29 cellular contexts compared by ENCODE assay signal in genomic region chr6:14819001-14819400, GRCh38.
A peak's percentile ranks its signal among the peaks of the same experiment; 100 is the strongest.
DNase-seq lines count a peak whose midpoint lies in the region; ATAC-seq and TF ChIP-seq lines count a peak whose summit lies in the region.
"Had no signal": no experiment of that assay in that cellular context is flagged by ENCODE, and none has a peak within 500 bp of the region (broad histone marks: within the 10 kb centered on the region; RNA-seq: fewer than 3 reads in every experiment).

No MANE protein-coding gene starts in this region.

- TF ChIP-seq POLR2A in breast epithelium (IDR thresholded peaks at IDR 0.05): no peak

- H3K9me3 ChIP-seq in breast epithelium: no peaks in the 10 kb centered on the region
- H3K9me3 ChIP-seq: A549, ascending aorta, ovary, suprapubic skin had no signal

- CTCF ChIA-PET in MCF 10A (lab: Yijun Ruan, JAX): interaction anchor here (0.7 kb wide), 1 partner anchor 14 kb away, joined by 3 read pairs; no protein-coding TSS in a partner anchor

- H3K4me3 ChIP-seq in breast epithelium: no peak overlapping the region
- H3K4me3 ChIP-seq: A549, ascending aorta, cardiac muscle cell, ovary, suprapubic skin had no signal

- no peaks in the 10 kb centered on the region for H3K36me3 ChIP-seq in breast epithelium
- H3K36me3 ChIP-seq: ascending aorta, cardiac muscle cell, ovary, suprapubic skin had no signal

- no peaks in the 10 kb centered on the region for H3K27me3 Mint-ChIP-seq in MCF 10A (ENCODE audit: insufficient read depth, unreplicated experiment)
- no peaks in the 10 kb centered on the region for H3K27me3 Mint-ChIP-seq in activated naive CD8-positive, alpha-beta T cell treated with anti-CD3 and anti-CD28 coated beads, Interleukin-2, amount 50 U/mL, for 24 hours
- H3K27me3 Mint-ChIP-seq in naive B cell: peaks cover 0 to 2% (median 0%) of the 10 kb centered on the region in 3 donors
- peaks cover under 1% of the 10 kb centered on the region for H3K27me3 Mint-ChIP-seq in type B pancreatic cell
- H3K27me3 Mint-ChIP-seq: activated CD4-positive, alpha-beta memory T cell treated with anti-CD3 and anti-CD28 coated beads, Interleukin-2, amount 10 ng/mL, durations not matched to agents 7 days and 5 days; CD4-positive, alpha-beta T cell; memory B cell had no signal

- H3K4me1 Mint-ChIP-seq in MCF 10A (ENCODE audit: insufficient read depth, unreplicated experiment) (peaks cover 16% of the 10 kb centered on the region), naive B cell (peaks cover 7 to 20% (median 11%) of the 10 kb centered on the region in 3 donors), type B pancreatic cell (ENCODE audit: unreplicated experiment) (peaks cover 39% of the 10 kb centered on the region)
- H3K4me1 Mint-ChIP-seq in activated naive CD8-positive, alpha-beta T cell treated with anti-CD3 and anti-CD28 coated beads, Interleukin-2, amount 50 U/mL, for 24 hours: peaks cover 26% of the 10 kb centered on the region

- intact Hi-C loops in MCF 10A (cut with micrococcal nuclease): no loop called here
- intact Hi-C loops in breast epithelium (cut with DNase I; ENCODE audit: low total_unique reads): no loop called here

- no TSS peak for BruUV-seq in MCF 10A (replicated peaks; lab: Mats Ljungman, UMichigan)

- no peaks in the 10 kb centered on the region for H3K9me3 Mint-ChIP-seq in MCF 10A (ENCODE audit: unreplicated experiment)
- H3K9me3 Mint-ChIP-seq in activated naive CD8-positive, alpha-beta T cell treated with anti-CD3 and anti-CD28 coated beads, Interleukin-2, amount 50 U/mL, for 24 hours: peaks cover 5% of the 10 kb centered on the region
- H3K9me3 Mint-ChIP-seq in naive B cell: peaks cover 0 to 2% (median 0%) of the 10 kb centered on the region in 7 donors
- peaks cover 6% of the 10 kb centered on the region for H3K9me3 Mint-ChIP-seq in type B pancreatic cell
- H3K9me3 Mint-ChIP-seq: activated CD4-positive, alpha-beta memory T cell treated with anti-CD3 and anti-CD28 coated beads, Interleukin-2, amount 10 ng/mL, durations not matched to agents 7 days and 5 days; CD4-positive, alpha-beta T cell; HFFc6; memory B cell had no signal

- peak overlapping the region; percentile 7 for H3K27ac Mint-ChIP-seq in MCF 10A (ENCODE audit: low read depth, unreplicated experiment)
- H3K27ac Mint-ChIP-seq in activated naive CD8-positive, alpha-beta T cell treated with anti-CD3 and anti-CD28 coated beads, Interleukin-2, amount 50 U/mL, for 24 hours: peak overlapping the region; percentile 30
- H3K27ac Mint-ChIP-seq in naive B cell: peak overlapping the region in 4 of 6 donors; percentile 1 to 66 (median 24)
- peak overlapping the region; percentile 37 for H3K27ac Mint-ChIP-seq in type B pancreatic cell
- H3K27ac Mint-ChIP-seq: activated CD4-positive, alpha-beta memory T cell treated with anti-CD3 and anti-CD28 coated beads, Interleukin-2, amount 10 ng/mL, durations not matched to agents 7 days and 5 days; CD4-positive, alpha-beta T cell; HFFc6; memory B cell had no signal

- no peak overlapping the region for H3K4me3 Mint-ChIP-seq in MCF 10A (ENCODE audit: unreplicated experiment)
- no peak overlapping the region for H3K4me3 Mint-ChIP-seq in activated naive CD8-positive, alpha-beta T cell treated with anti-CD3 and anti-CD28 coated beads, Interleukin-2, amount 50 U/mL, for 24 hours
- no peak overlapping the region for H3K4me3 Mint-ChIP-seq in naive B cell
- no peak overlapping the region for H3K4me3 Mint-ChIP-seq in type B pancreatic cell
- H3K4me3 Mint-ChIP-seq: activated CD4-positive, alpha-beta memory T cell treated with anti-CD3 and anti-CD28 coated beads, Interleukin-2, amount 10 ng/mL, durations not matched to agents 7 days and 5 days; CD4-positive, alpha-beta T cell; HFFc6; immature natural killer cell; memory B cell had no signal

- DNase-seq in MCF 10A (ENCODE audit: unreplicated experiment) (peak; percentile 48), breast epithelium (ENCODE audit: low spot score in 2 of 2) (no peak), naive B cell (no peak), type B pancreatic cell (ENCODE audit: extremely low spot score, unreplicated experiment) (no peak), MV-4-11 (lab: John Stamatoyannopoulos, UW) (no peak), HPDE6-E6E7 (ENCODE audit: extremely low spot score) (no peak)
- DNase-seq in activated naive CD8-positive, alpha-beta T cell treated with anti-CD3 and anti-CD28 coated beads, Interleukin-2, amount 50 U/mL, for 24 hours: no peak
- DNase-seq: activated CD4-positive, alpha-beta memory T cell treated with anti-CD3 and anti-CD28 coated beads, Interleukin-2, amount 10 ng/mL, durations not matched to agents 7 days and 5 days; CD4-positive, alpha-beta T cell; effector CD8-positive, alpha-beta T cell; GOT3; HFFc6; immature natural killer cell; KG1; MM.1S; NCI-H524 treated with DMSO at 0.1 percent for 48 hours; ovary; retina; SHP77 treated with DMSO at 0.1 percent for 48 hours; stimulated activated naive CD4-positive, alpha-beta T cell treated with Interleukin-2 at 50 U/mL for 16 hours; T-helper 2 cell had no signal

- ATAC-seq in activated naive CD8-positive, alpha-beta T cell treated with anti-CD3 and anti-CD28 coated beads, Interleukin-2, amount 50 U/mL, for 24 hours: no peak
- no peak for ATAC-seq in naive B cell (ENCODE audit: low read depth in 2 of 2)
- no peak for ATAC-seq in GM21360 (IDR thresholded peaks at IDR 0.05; ENCODE audit: unreplicated experiment)
- ATAC-seq: A549; activated naive CD4-positive, alpha-beta T cell treated with anti-CD3 and anti-CD28 coated beads, Interleukin-2, amount 50 U/mL, for 72 hours had no signal

- no peaks in the 10 kb centered on the region for H3K27me3 ChIP-seq in breast epithelium
- H3K27me3 ChIP-seq: ascending aorta, cardiac muscle cell, ovary, suprapubic skin had no signal

- TF ChIP-seq CTCF in MCF 10A (IDR thresholded peaks at IDR 0.05; ENCODE audit: unreplicated experiment) (no peak), breast epithelium (IDR thresholded peaks at IDR 0.05) (no peak), type B pancreatic cell (conservative IDR thresholded peaks at IDR 0.05) (no peak)

- H3K4me1 ChIP-seq in breast epithelium: no peaks in the 10 kb centered on the region
- H3K4me1 ChIP-seq: A549, ascending aorta had no signal

- H3K36me3 Mint-ChIP-seq in MCF 10A (ENCODE audit: insufficient read depth, unreplicated experiment): no peaks in the 10 kb centered on the region
- peaks cover 8% of the 10 kb centered on the region for H3K36me3 Mint-ChIP-seq in activated naive CD8-positive, alpha-beta T cell treated with anti-CD3 and anti-CD28 coated beads, Interleukin-2, amount 50 U/mL, for 24 hours (ENCODE audit: low read depth)
- H3K36me3 Mint-ChIP-seq in naive B cell: peaks cover 0 to 13% of the 10 kb centered on the region in 2 donors
- H3K36me3 Mint-ChIP-seq in type B pancreatic cell: no peaks in the 10 kb centered on the region
- H3K36me3 Mint-ChIP-seq: immature natural killer cell, memory B cell had no signal

- POLR2A ChIA-PET in MCF 10A (lab: Yijun Ruan, JAX): interaction anchor here (0.5 to 0.9 kb wide), 3 partner anchors 9 to 417 kb away, joined by 3 to 5 read pairs (median 3); no protein-coding TSS in a partner anchor

- no peak overlapping the region for H3K27ac ChIP-seq in breast epithelium
- H3K27ac ChIP-seq: A549, ascending aorta, cardiac muscle cell, epithelial cell of prostate, ovary, suprapubic skin had no signal
